ENCODE assay signal across 10 cellular contexts in genomic region chr3:99012051-99012450, GRCh38.
A peak's percentile ranks its signal among the peaks of the same experiment; 100 is the strongest.
DNase-seq lines count a peak whose midpoint lies in the region; ATAC-seq and TF ChIP-seq lines count a peak whose summit lies in the region.
"Had no signal": no experiment of that assay in that cellular context is flagged by ENCODE, and none has a peak within 500 bp of the region (broad histone marks: within the 10 kb centered on the region; RNA-seq: fewer than 3 reads in every experiment).

No MANE protein-coding gene starts in this region.

- H3K27ac ChIP-seq in ovary, result no peak overlapping the region
- H3K27ac ChIP-seq: esophagus squamous epithelium had no signal

- DNase-seq in GM12865 (ENCODE audit: low read depth) (peak; percentile 88), fibroblast of the aortic adventitia (ENCODE audit: low read depth) (peak; percentile 58), amygdala (lab: John Stamatoyannopoulos, UW) (no peak), NOMO-1 treated with DMSO at 0.1 percent for 48 hours (lab: John Stamatoyannopoulos, UW; ENCODE audit: unreplicated experiment) (no peak), NCI-H1694 (lab: John Stamatoyannopoulos, UW) (no peak), ovary (no peak)
- DNase-seq: Calu3, esophagus squamous epithelium had no signal

- H3K4me1 ChIP-seq in ovary (ENCODE audit: insufficient read depth), result no peaks in the 10 kb centered on the region
- H3K4me1 ChIP-seq: esophagus squamous epithelium had no signal

- intact Hi-C loops in ovary (cut with DNase I), result no loop called here

- H3K27me3 ChIP-seq in ovary, result no peaks in the 10 kb centered on the region
- H3K27me3 ChIP-seq: esophagus squamous epithelium had no signal

- TF ChIP-seq EP300 in ovary (IDR thresholded peaks at IDR 0.05), result no peak

- H3K4me3 ChIP-seq in GM12865 (ENCODE audit: low read depth, low read length) (no peak overlapping the region), fibroblast of the aortic adventitia (ENCODE audit: low read depth, low read length) (no peak overlapping the region), ovary (no peak overlapping the region)
- H3K4me3 ChIP-seq: esophagus squamous epithelium had no signal

- no peaks in the 10 kb centered on the region for H3K36me3 ChIP-seq in ovary
- H3K36me3 ChIP-seq: esophagus squamous epithelium had no signal

- TF ChIP-seq POLR2A in ovary (IDR thresholded peaks at IDR 0.05), result no peak

- ATAC-seq in GM21381 (IDR thresholded peaks at IDR 0.05; ENCODE audit: unreplicated experiment) (peak; percentile 86), HG03175 (IDR thresholded peaks at IDR 0.05; ENCODE audit: unreplicated experiment) (peak; percentile 91)

- H3K9me3 ChIP-seq in ovary, result no peaks in the 10 kb centered on the region
- H3K9me3 ChIP-seq: esophagus squamous epithelium had no signal

- WGBS in ovary, 3 donors, result 60 to 90% (median 82%) methylated on average over 3 of the region's 3 CpGs

- no peak for TF ChIP-seq CTCF in GM12865 (IDR thresholded peaks at IDR 0.05; ENCODE audit: insufficient read depth, low read depth, low read length, missing control alignments)
- no peak for TF ChIP-seq CTCF in fibroblast of the aortic adventitia (IDR thresholded peaks at IDR 0.05; ENCODE audit: insufficient read depth, low read length)
- TF ChIP-seq CTCF in ovary (IDR thresholded peaks at IDR 0.05), result no peak

Comparison
In these comparisons a context has a peak if more than half of its experiments do, and no peak if none do; other contexts are left out.
1. DNase-seq: peak in GM12865 (single experiment) and fibroblast of the aortic adventitia (single experiment); none in amygdala (0 of 56), NOMO-1 treated with DMSO at 0.1 percent for 48 hours (single experiment), NCI-H1694 (single experiment) and ovary (0 of 5).